Comparison of ENCODE assay signal across 14 cellular contexts in the genomic region with DNA sequence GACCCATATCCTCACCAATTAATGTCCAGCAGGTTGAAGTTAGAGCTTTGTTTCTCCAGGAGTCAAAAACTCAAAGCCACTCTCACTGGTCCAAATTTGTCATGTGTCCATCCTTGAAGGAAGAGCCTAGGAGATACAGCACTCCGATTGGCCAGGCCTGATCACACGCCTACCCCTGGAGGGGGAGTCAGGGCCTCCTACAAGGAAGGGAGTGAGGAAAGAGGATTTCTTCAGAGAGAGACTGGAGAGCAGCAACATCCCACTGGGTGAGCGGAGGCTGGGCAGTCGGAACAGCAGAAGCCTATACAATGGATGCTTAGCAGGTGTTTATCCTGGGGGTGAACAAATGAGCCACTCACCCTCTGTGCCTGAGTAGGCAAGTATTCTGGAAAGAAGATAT.
"Had no signal": no experiment of that assay in that cellular context is flagged by ENCODE, and none has a peak within 500 bp of the region (broad histone marks: within the 10 kb centered on the region; RNA-seq: fewer than 3 reads in every experiment).

No MANE protein-coding gene starts in this region.

- H3K27ac ChIP-seq: tibial artery had no signal

- H3K4me1 ChIP-seq: tibial artery had no signal

- H3K36me3 ChIP-seq: tibial artery had no signal

- H3K9me3 ChIP-seq: tibial artery had no signal

- H3K4me1 Mint-ChIP-seq: activated CD4-positive, alpha-beta T cell treated with anti-CD3 and anti-CD28 coated beads, Interleukin-2, amount 10 ng/mL, durations not matched to agents 7 days and 5 days; activated naive CD4-positive, alpha-beta T cell treated with anti-CD3 and anti-CD28 coated beads, Interleukin-2, amount 10 ng/mL, durations not matched to agents 7 days and 5 days; activated T-helper 17 cell treated with anti-CD3 and anti-CD28 coated beads, Interleukin-2, amount 50 U/mL, for 72 hours had no signal

- H3K9me3 Mint-ChIP-seq: activated CD4-positive, alpha-beta T cell treated with anti-CD3 and anti-CD28 coated beads, Interleukin-2, amount 10 ng/mL, durations not matched to agents 7 days and 5 days; activated naive CD4-positive, alpha-beta T cell treated with anti-CD3 and anti-CD28 coated beads, Interleukin-2, amount 10 ng/mL, durations not matched to agents 7 days and 5 days; activated T-helper 17 cell treated with anti-CD3 and anti-CD28 coated beads, Interleukin-2, amount 50 U/mL, for 72 hours; natural killer cell treated with Interleukin-12 subunit alpha and Interleukin-12 subunit beta and Interleukin-15 and Interleukin-18, amount 100 ng/mL, for 72 hours; T-helper 1 cell treated with Interleukin-12 subunit alpha and Interleukin-12 subunit beta and Interleukin-4 antibody, amounts not matched to agents 30 μg/mL and 1 μg/mL, for 36 hours had no signal

- H3K27ac Mint-ChIP-seq: activated CD4-positive, alpha-beta T cell treated with anti-CD3 and anti-CD28 coated beads, Interleukin-2, amount 10 ng/mL, durations not matched to agents 7 days and 5 days; activated naive CD4-positive, alpha-beta T cell treated with anti-CD3 and anti-CD28 coated beads, Interleukin-2, amount 10 ng/mL, durations not matched to agents 7 days and 5 days; activated T-helper 17 cell treated with anti-CD3 and anti-CD28 coated beads, Interleukin-2, amount 50 U/mL, for 72 hours; natural killer cell treated with Interleukin-12 subunit alpha and Interleukin-12 subunit beta and Interleukin-15 and Interleukin-18, amount 100 ng/mL, for 72 hours; T-helper 1 cell treated with Interleukin-12 subunit alpha and Interleukin-12 subunit beta and Interleukin-4 antibody, amounts not matched to agents 30 μg/mL and 1 μg/mL, for 36 hours had no signal

- H3K4me3 Mint-ChIP-seq: activated CD4-positive, alpha-beta T cell treated with anti-CD3 and anti-CD28 coated beads, Interleukin-2, amount 10 ng/mL, durations not matched to agents 7 days and 5 days; activated naive CD4-positive, alpha-beta T cell treated with anti-CD3 and anti-CD28 coated beads, Interleukin-2, amount 10 ng/mL, durations not matched to agents 7 days and 5 days; activated T-helper 17 cell treated with anti-CD3 and anti-CD28 coated beads, Interleukin-2, amount 50 U/mL, for 72 hours; natural killer cell treated with Interleukin-12 subunit alpha and Interleukin-12 subunit beta and Interleukin-15 and Interleukin-18, amount 100 ng/mL, for 72 hours; T-helper 1 cell treated with Interleukin-12 subunit alpha and Interleukin-12 subunit beta and Interleukin-4 antibody, amounts not matched to agents 30 μg/mL and 1 μg/mL, for 36 hours had no signal

- H3K36me3 Mint-ChIP-seq: activated naive CD4-positive, alpha-beta T cell treated with anti-CD3 and anti-CD28 coated beads, Interleukin-2, amount 10 ng/mL, durations not matched to agents 7 days and 5 days; natural killer cell treated with Interleukin-12 subunit alpha and Interleukin-12 subunit beta and Interleukin-15 and Interleukin-18, amount 100 ng/mL, for 72 hours had no signal

- H3K4me3 ChIP-seq: tibial artery had no signal

- DNase-seq: activated CD4-positive, alpha-beta T cell treated with anti-CD3 and anti-CD28 coated beads, Interleukin-2, amount 10 ng/mL, durations not matched to agents 7 days and 5 days; activated CD4-positive, CD25-positive, alpha-beta regulatory T cell; activated CD8-positive, alpha-beta memory T cell treated with anti-CD3 and anti-CD28 coated beads for 24 hours; activated naive CD4-positive, alpha-beta T cell treated with anti-CD3 and anti-CD28 coated beads, Interleukin-2, amount 10 ng/mL, durations not matched to agents 7 days and 5 days; activated T-cell treated with anti-CD3 and anti-CD28 coated beads for 4 hours; central memory CD4-positive, alpha-beta T cell; cortex of kidney; effector memory CD4-positive, alpha-beta T cell; hippocampal formation; mammary epithelial cell; tibial artery had no signal
